Comparison of ENCODE assay signal across 28 cellular contexts in the genomic region with DNA sequence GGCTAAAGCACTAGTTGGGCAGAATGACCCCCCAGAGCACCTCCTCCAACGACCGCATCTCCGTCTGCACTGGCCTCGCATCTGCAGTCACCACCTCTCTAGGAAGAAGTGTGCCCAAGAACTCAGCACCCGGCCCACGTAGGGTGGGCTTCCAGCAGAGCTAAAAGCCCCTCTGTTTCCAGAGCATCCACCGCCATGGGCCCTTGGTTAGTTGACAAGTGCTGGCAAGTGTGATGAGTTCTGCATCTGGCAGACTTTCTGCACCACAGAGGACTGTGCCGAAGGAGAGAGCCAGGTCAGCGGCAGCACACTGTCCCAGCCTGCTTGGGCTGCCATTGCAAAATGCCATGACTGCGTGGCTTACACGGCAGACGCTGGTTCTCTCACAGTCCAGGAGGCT.
"Had no signal": no experiment of that assay in that cellular context is flagged by ENCODE, and none has a peak within 500 bp of the region (broad histone marks: within the 10 kb centered on the region; RNA-seq: fewer than 3 reads in every experiment).

No MANE protein-coding gene starts in this region.

- H3K27me3 ChIP-seq: brain microvascular endothelial cell, colonic mucosa had no signal

- H3K27ac ChIP-seq: brain microvascular endothelial cell, colonic mucosa, WERI-Rb-1 had no signal

- ATAC-seq: activated CD4-positive, CD25-positive, alpha-beta regulatory T cell treated with anti-CD3 and anti-CD28 coated beads, Interleukin-2, amount 50 U/mL, for 24 hours; activated CD8-positive, alpha-beta T cell treated with anti-CD3 and anti-CD28 coated beads for 36 hours; activated T-cell treated with anti-CD3 and anti-CD28 coated beads, Interleukin-2, amount 50 U/mL, for 72 hours; esophagus mucosa; T-helper 17 cell had no signal

- H3K27ac Mint-ChIP-seq: activated B cell treated with CpG ODN at 0.5 μM for 24 hours; activated CD8-positive, alpha-beta T cell treated with anti-CD3 and anti-CD28 coated beads for 36 hours; activated naive CD4-positive, alpha-beta T cell treated with anti-CD3 and anti-CD28 coated beads, Interleukin-2, amount 50 U/mL, for 24 hours; activated T-cell treated with anti-CD3 and anti-CD28 coated beads, Interleukin-2, amount 50 U/mL, for 24 hours; activated T-cell treated with anti-CD3 and anti-CD28 coated beads, Interleukin-2, amount 50 U/mL, for 72 hours; endodermal cell; T-helper 17 cell; T-helper 2 cell treated with Interferon-gamma antibody and Interleukin-4, amounts not matched to agents 5 μg/mL and 100 μg/mL, for 36 hours had no signal

- H3K27me3 Mint-ChIP-seq: activated B cell treated with CpG ODN at 0.5 μM for 24 hours; activated CD8-positive, alpha-beta T cell treated with anti-CD3 and anti-CD28 coated beads for 36 hours; activated naive CD4-positive, alpha-beta T cell treated with anti-CD3 and anti-CD28 coated beads, Interleukin-2, amount 50 U/mL, for 24 hours; activated T-cell treated with anti-CD3 and anti-CD28 coated beads, Interleukin-2, amount 50 U/mL, for 24 hours; T-helper 17 cell had no signal

- H3K4me1 Mint-ChIP-seq: activated B cell treated with CpG ODN at 0.5 μM for 24 hours, endodermal cell had no signal

- H3K9me3 Mint-ChIP-seq: activated B cell treated with CpG ODN at 0.5 μM for 24 hours; activated CD8-positive, alpha-beta T cell treated with anti-CD3 and anti-CD28 coated beads for 36 hours; activated naive CD4-positive, alpha-beta T cell treated with anti-CD3 and anti-CD28 coated beads, Interleukin-2, amount 50 U/mL, for 24 hours; activated T-cell treated with anti-CD3 and anti-CD28 coated beads, Interleukin-2, amount 50 U/mL, for 24 hours; activated T-cell treated with anti-CD3 and anti-CD28 coated beads, Interleukin-2, amount 50 U/mL, for 72 hours; endodermal cell; T-helper 2 cell treated with Interferon-gamma antibody and Interleukin-4, amounts not matched to agents 5 μg/mL and 100 μg/mL, for 36 hours had no signal

- H3K4me3 Mint-ChIP-seq: activated B cell treated with CpG ODN at 0.5 μM for 24 hours; activated CD8-positive, alpha-beta T cell treated with anti-CD3 and anti-CD28 coated beads for 36 hours; activated naive CD4-positive, alpha-beta T cell treated with anti-CD3 and anti-CD28 coated beads, Interleukin-2, amount 50 U/mL, for 24 hours; activated T-cell treated with anti-CD3 and anti-CD28 coated beads, Interleukin-2, amount 50 U/mL, for 24 hours; activated T-cell treated with anti-CD3 and anti-CD28 coated beads, Interleukin-2, amount 50 U/mL, for 72 hours; endodermal cell; T-helper 17 cell; T-helper 2 cell treated with Interferon-gamma antibody and Interleukin-4, amounts not matched to agents 5 μg/mL and 100 μg/mL, for 36 hours had no signal

- H3K4me3 ChIP-seq: colonic mucosa had no signal

- H3K4me1 ChIP-seq: colonic mucosa had no signal

- DNase-seq: activated B cell treated with CpG ODN at 0.5 μM for 24 hours; activated CD4-positive, alpha-beta T cell treated with anti-CD3 and anti-CD28 coated beads for 48 hours; activated CD4-positive, alpha-beta T cell treated with anti-CD3 and anti-CD28 coated beads, Interleukin-2, amount 50 U/mL, for 1 hour; activated CD4-positive, alpha-beta T cell treated with anti-CD3 and anti-CD28 coated beads, Interleukin-2, amount 50 U/mL, for 48 hours; activated CD8-positive, alpha-beta memory T cell treated with anti-CD3 and anti-CD28 coated beads for 24 hours; activated CD8-positive, alpha-beta T cell treated with anti-CD3 and anti-CD28 coated beads for 36 hours; activated gamma-delta T cell; activated naive CD4-positive, alpha-beta T cell treated with Interleukin-2 at 50 U/mL for 16 hours; activated T-cell treated with anti-CD3 and anti-CD28 coated beads for 4 hours; activated T-cell treated with anti-CD3 and anti-CD28 coated beads, Interleukin-2, amount 50 U/mL, for 24 hours; activated T-cell treated with anti-CD3 and anti-CD28 coated beads, Interleukin-2, amount 50 U/mL, for 72 hours; amniotic stem cell; anterior cingulate cortex; brain microvascular endothelial cell; caudate nucleus; colonic mucosa; effector memory CD4-positive, alpha-beta T cell; endodermal cell; foreskin fibroblast; head of caudate nucleus; T-helper 1 cell; T-helper 17 cell; T1000; WERI-Rb-1 had no signal

- H3K36me3 ChIP-seq: brain microvascular endothelial cell, colonic mucosa, WERI-Rb-1 had no signal

- H3K9me3 ChIP-seq: colonic mucosa had no signal
